13 cellular contexts compared by ENCODE assay signal in the genomic region with DNA sequence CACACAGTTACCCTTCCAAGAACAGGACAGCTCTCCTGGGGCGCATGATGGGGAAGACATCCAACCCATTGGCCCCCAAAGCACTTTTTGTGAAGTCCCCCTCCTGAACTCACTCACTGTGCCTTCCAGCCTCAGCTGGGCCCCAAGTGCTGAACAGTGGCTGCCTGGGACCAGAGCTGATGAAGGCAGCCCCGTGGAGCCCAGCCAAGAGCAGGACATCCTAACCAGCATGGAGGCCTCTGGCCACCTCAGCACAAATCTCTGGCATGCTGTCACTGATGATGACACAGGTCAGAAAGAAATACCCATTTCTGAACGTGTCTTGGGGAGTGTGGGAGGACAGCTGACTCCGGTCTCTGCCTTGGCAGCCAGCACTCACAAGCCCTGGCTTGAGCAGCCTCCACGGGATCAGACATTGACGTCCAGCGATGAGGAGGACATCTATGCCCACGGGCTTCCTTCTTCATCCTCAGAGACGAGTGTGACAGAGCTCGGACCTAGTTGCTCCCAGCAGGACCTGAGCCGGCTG.
DNase-seq lines count a peak whose midpoint lies in the region; ATAC-seq and TF ChIP-seq lines count a peak whose summit lies in the region.
"Had no signal": no experiment of that assay in that cellular context is flagged by ENCODE, and none has a peak within 500 bp of the region (broad histone marks: within the 10 kb centered on the region; RNA-seq: fewer than 3 reads in every experiment).

No MANE protein-coding gene starts in this region.

- H3K9me2 ChIP-seq in GM23338 (ENCODE audit: insufficient read depth) = no peaks in the 10 kb centered on the region

- peak overlapping the region; percentile 24 for H3K27ac ChIP-seq in cingulate gyrus (ENCODE audit: low read depth, low read length)
- H3K27ac ChIP-seq in substantia nigra (ENCODE audit: low read depth, low read length, poor library complexity, severe bottlenecking) = peak overlapping the region; percentile 72
- no peak overlapping the region for H3K27ac ChIP-seq in foreskin keratinocyte
- no peak overlapping the region for H3K27ac ChIP-seq in GM23338 (ENCODE audit: low read depth)
- H3K27ac ChIP-seq: A549, C4-2B, HL-60 had no signal

- H3K4me3 ChIP-seq in GM23338 = no peak overlapping the region
- H3K4me3 ChIP-seq: A549 had no signal

- H3K4me1 ChIP-seq in foreskin keratinocyte (no peaks in the 10 kb centered on the region), GM23338 (ENCODE audit: insufficient read depth) (peaks cover 2% of the 10 kb centered on the region; the same call in 1 of the 2 replicates)
- H3K4me1 ChIP-seq: A549, BE2C had no signal

- peaks cover 7% of the 10 kb centered on the region; the same call in 1 of the 2 replicates for H3F3A ChIP-seq in GM23338 (replicated peaks; ENCODE audit: low read depth)

- H3K79me2 ChIP-seq in GM23338 (replicated peaks; ENCODE audit: insufficient read depth) = no peaks in the 10 kb centered on the region; the same call in 1 of the 2 replicates

- H2AFZ ChIP-seq in GM23338 = no peak overlapping the region

- H3K27me3 ChIP-seq in foreskin keratinocyte = no peaks in the 10 kb centered on the region
- no peaks in the 10 kb centered on the region for H3K27me3 ChIP-seq in GM23338 (ENCODE audit: insufficient read depth)
- H3K27me3 ChIP-seq: BE2C had no signal

- H3K9me3 Mint-ChIP-seq in endothelial cell (ENCODE audit: unreplicated experiment) (no peaks in the 10 kb centered on the region), GM23338 (no peaks in the 10 kb centered on the region)
- H3K9me3 Mint-ChIP-seq: CD4-positive, alpha-beta memory T cell had no signal

- peaks cover 16% of the 10 kb centered on the region for H3K36me3 Mint-ChIP-seq in endothelial cell (ENCODE audit: low read depth, unreplicated experiment)
- no peaks in the 10 kb centered on the region for H3K36me3 Mint-ChIP-seq in GM23338 (ENCODE audit: low read depth)

- no peaks in the 10 kb centered on the region for H4K20me1 ChIP-seq in GM23338 (replicated peaks; ENCODE audit: insufficient read depth)

- TF ChIP-seq CTCF in foreskin keratinocyte (conservative IDR thresholded peaks at IDR 0.05) = no peak
- TF ChIP-seq CTCF in endothelial cell (IDR thresholded peaks at IDR 0.05; ENCODE audit: unreplicated experiment) = no peak
- no peak for TF ChIP-seq CTCF in GM23338 (conservative IDR thresholded peaks at IDR 0.05; ENCODE audit: low read depth in 2 of 2)

- no peaks in the 10 kb centered on the region for H3K27me3 Mint-ChIP-seq in endothelial cell (ENCODE audit: unreplicated experiment)
- H3K27me3 Mint-ChIP-seq in GM23338 (ENCODE audit: insufficient read depth, low read depth, poor library complexity) = no peaks in the 10 kb centered on the region
- H3K27me3 Mint-ChIP-seq: CD4-positive, alpha-beta memory T cell had no signal

- H3K4me2 ChIP-seq in GM23338 = no peak overlapping the region
- H3K4me2 ChIP-seq: A549 had no signal

- H3K27ac Mint-ChIP-seq in endothelial cell (ENCODE audit: unreplicated experiment) (no peak overlapping the region), GM23338 (no peak overlapping the region)
- H3K27ac Mint-ChIP-seq: CD4-positive, alpha-beta memory T cell had no signal

- no peaks in the 10 kb centered on the region; the same call in 1 of the 2 replicates for H3K36me3 ChIP-seq in GM23338 (ENCODE audit: insufficient read depth)
- H3K36me3 ChIP-seq: BE2C had no signal

- peaks cover 7% of the 10 kb centered on the region for H3K4me1 Mint-ChIP-seq in endothelial cell (ENCODE audit: unreplicated experiment)
- H3K4me1 Mint-ChIP-seq in GM23338 = peaks cover 9% of the 10 kb centered on the region; the same call in 2 of the 3 replicates
- H3K4me1 Mint-ChIP-seq: CD4-positive, alpha-beta memory T cell had no signal

- no peak overlapping the region for H3K4me3 Mint-ChIP-seq in endothelial cell (ENCODE audit: unreplicated experiment)
- H3K4me3 Mint-ChIP-seq in GM23338 = no peak overlapping the region
- H3K4me3 Mint-ChIP-seq: CD4-positive, alpha-beta memory T cell had no signal

- DNase-seq in substantia nigra (lab: John Stamatoyannopoulos, UW) (no peak), foreskin keratinocyte (no peak), endothelial cell (ENCODE audit: low spot score) (no peak), GM23338 (ENCODE audit: low spot score) (no peak)
- DNase-seq: BE2C; CD4-positive, alpha-beta memory T cell; DND-41; GDM1 had no signal

- ATAC-seq in esophagus mucosa (peak; percentile 27), foreskin keratinocyte (no peak), GM23338 (no peak)

TF ChIP-seq in GM23338, 12 proteins besides CTCF, POLR2A, EP300 and RAD21 (continues in another document):
- TF ChIP-seq ETS1 (IDR thresholded peaks at IDR 0.05) (no peak), ZNF331 (CRISPR knock-in tag; IDR thresholded peaks at IDR 0.05; ENCODE audit: low read depth) (no peak), STAT1 (IDR thresholded peaks at IDR 0.05; ENCODE audit: unreplicated experiment) (no peak)
- TF ChIP-seq, protein P1, sequence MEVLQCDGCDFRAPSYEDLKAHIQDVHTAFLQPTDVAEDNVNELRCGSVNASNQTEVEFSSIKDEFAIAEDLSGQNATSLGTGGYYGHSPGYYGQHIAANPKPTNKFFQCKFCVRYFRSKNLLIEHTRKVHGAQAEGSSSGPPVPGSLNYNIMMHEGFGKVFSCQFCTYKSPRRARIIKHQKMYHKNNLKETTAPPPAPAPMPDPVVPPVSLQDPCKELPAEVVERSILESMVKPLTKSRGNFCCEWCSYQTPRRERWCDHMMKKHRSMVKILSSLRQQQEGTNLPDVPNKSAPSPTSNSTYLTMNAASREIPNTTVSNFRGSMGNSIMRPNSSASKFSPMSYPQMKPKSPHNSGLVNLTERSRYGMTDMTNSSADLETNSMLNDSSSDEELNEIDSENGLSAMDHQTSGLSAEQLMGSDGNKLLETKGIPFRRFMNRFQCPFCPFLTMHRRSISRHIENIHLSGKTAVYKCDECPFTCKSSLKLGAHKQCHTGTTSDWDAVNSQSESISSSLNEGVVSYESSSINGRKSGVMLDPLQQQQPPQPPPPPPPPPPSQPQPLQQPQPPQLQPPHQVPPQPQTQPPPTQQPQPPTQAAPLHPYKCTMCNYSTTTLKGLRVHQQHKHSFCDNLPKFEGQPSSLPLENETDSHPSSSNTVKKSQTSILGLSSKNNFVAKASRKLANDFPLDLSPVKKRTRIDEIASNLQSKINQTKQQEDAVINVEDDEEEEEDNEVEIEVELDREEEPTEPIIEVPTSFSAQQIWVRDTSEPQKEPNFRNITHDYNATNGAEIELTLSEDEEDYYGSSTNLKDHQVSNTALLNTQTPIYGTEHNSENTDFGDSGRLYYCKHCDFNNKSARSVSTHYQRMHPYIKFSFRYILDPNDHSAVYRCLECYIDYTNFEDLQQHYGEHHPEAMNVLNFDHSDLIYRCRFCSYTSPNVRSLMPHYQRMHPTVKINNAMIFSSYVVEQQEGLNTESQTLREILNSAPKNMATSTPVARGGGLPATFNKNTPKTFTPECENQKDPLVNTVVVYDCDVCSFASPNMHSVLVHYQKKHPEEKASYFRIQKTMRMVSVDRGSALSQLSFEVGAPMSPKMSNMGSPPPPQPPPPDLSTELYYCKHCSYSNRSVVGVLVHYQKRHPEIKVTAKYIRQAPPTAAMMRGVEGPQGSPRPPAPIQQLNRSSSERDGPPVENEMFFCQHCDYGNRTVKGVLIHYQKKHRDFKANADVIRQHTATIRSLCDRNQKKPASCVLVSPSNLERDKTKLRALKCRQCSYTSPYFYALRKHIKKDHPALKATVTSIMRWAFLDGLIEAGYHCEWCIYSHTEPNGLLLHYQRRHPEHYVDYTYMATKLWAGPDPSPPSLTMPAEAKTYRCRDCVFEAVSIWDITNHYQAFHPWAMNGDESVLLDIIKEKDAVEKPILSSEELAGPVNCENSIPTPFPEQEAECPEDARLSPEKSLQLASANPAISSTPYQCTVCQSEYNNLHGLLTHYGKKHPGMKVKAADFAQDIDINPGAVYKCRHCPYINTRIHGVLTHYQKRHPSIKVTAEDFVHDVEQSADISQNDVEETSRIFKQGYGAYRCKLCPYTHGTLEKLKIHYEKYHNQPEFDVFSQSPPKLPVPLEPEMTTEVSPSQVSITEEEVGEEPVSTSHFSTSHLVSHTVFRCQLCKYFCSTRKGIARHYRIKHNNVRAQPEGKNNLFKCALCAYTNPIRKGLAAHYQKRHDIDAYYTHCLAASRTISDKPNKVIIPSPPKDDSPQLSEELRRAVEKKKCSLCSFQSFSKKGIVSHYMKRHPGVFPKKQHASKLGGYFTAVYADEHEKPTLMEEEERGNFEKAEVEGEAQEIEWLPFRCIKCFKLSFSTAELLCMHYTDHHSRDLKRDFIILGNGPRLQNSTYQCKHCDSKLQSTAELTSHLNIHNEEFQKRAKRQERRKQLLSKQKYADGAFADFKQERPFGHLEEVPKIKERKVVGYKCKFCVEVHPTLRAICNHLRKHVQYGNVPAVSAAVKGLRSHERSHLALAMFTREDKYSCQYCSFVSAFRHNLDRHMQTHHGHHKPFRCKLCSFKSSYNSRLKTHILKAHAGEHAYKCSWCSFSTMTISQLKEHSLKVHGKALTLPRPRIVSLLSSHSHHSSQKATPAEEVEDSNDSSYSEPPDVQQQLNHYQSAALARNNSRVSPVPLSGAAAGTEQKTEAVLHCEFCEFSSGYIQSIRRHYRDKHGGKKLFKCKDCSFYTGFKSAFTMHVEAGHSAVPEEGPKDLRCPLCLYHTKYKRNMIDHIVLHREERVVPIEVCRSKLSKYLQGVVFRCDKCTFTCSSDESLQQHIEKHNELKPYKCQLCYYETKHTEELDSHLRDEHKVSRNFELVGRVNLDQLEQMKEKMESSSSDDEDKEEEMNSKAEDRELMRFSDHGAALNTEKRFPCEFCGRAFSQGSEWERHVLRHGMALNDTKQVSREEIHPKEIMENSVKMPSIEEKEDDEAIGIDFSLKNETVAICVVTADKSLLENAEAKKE (CRISPR knock-in tag; IDR thresholded peaks at IDR 0.05) = no peak

Comparison
In these comparisons a context has a peak if more than half of its experiments do, and no peak if none do; other contexts are left out.
1. H3K27ac ChIP-seq: peak in cingulate gyrus (single experiment) and substantia nigra (single experiment); none in foreskin keratinocyte (single experiment) and GM23338 (single experiment).